In the genomic region with DNA sequence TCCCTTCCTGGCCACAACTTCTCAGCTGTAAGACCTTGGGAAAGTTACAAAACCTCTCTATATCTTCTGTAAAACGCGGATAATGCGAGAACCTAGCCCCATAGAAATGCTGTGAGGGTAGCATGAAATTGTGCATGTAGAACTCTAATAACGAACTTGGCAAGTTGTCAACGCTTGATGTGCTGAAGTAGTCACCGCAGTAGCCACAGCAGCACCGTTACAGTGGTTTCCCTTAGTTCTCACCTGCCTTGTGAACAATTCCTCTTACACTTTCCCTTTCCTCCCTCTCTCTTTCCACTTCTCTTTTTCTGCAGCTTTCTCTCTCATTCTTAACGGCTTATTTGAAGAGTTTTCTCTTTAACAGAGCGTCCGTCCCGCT, we compare ENCODE assay signal across 8 cellular contexts. TPM values are rescaled to one million over a fixed set of nuclear protein-coding genes. Genes with fewer than 3 reads are reported as not detected.
A peak's percentile ranks its signal among the peaks of the same experiment; 100 is the strongest.
DNase-seq lines count a peak whose midpoint lies in the region; ATAC-seq and TF ChIP-seq lines count a peak whose summit lies in the region.

No MANE protein-coding gene starts in this region.

- no peaks in the 10 kb centered on the region for H3K9me3 ChIP-seq in HUES6 (ENCODE audit: control insufficient read depth, insufficient read depth, low read depth, low read length)

- no peaks in the 10 kb centered on the region for H3K27me3 Mint-ChIP-seq in activated B cell treated with CpG ODN at 0.5 μM for 24 hours

- H3K27me3 ChIP-seq in HUES6 (ENCODE audit: control insufficient read depth, insufficient read depth, low read length) (peaks cover 19% of the 10 kb centered on the region), foreskin keratinocyte (no peaks in the 10 kb centered on the region)

- H3K4me1 Mint-ChIP-seq in activated B cell treated with CpG ODN at 0.5 μM for 24 hours = peaks cover 45% of the 10 kb centered on the region

- CTCF ChIA-PET in GM10248 (lab: Yijun Ruan, JAX) (interaction anchor here (1.1 to 4.5 kb wide), 7 partner anchors 11 to 182 kb away, joined by 3 to 30 read pairs (median 5); no protein-coding TSS in a partner anchor), activated B cell treated with CpG ODN at 0.5 μM for 24 hours (lab: Charles Lee) (interaction anchor here (0.6 kb wide), 1 partner anchor 211 kb away, joined by 3 read pairs; no protein-coding TSS in a partner anchor)

- DNase-seq in GM10248 (ENCODE audit: extremely low spot score) (peak; percentile 47), activated B cell treated with CpG ODN at 0.5 μM for 24 hours (no peak), foreskin keratinocyte (no peak), sciatic nerve (ENCODE audit: low spot score) (no peak), NCI-H2227 treated with DMSO at 0.1 percent for 48 hours (lab: John Stamatoyannopoulos, UW) (no peak), G401 (ENCODE audit: low spot score) (no peak)

- H3K36me3 Mint-ChIP-seq in activated B cell treated with CpG ODN at 0.5 μM for 24 hours (ENCODE audit: low read depth) = peaks cover 19% of the 10 kb centered on the region

- TF ChIP-seq CTCF in GM10248 (IDR thresholded peaks at IDR 0.05; ENCODE audit: control extremely low read depth, extremely low read depth, low read depth, missing control alignments) (no peak), activated B cell treated with CpG ODN at 0.5 μM for 24 hours (IDR thresholded peaks at IDR 0.05) (no peak), foreskin keratinocyte (conservative IDR thresholded peaks at IDR 0.05) (no peak)

- no peaks in the 10 kb centered on the region for H3K9me3 Mint-ChIP-seq in activated B cell treated with CpG ODN at 0.5 μM for 24 hours

- H3K9ac ChIP-seq in HUES6 (ENCODE audit: low read length) = no peak overlapping the region

- no peak overlapping the region for H3K27ac ChIP-seq in HUES6 (ENCODE audit: low read depth, low read length)
- H3K27ac ChIP-seq in foreskin keratinocyte = no peak overlapping the region

- H3K4me1 ChIP-seq in HUES6 (ENCODE audit: control insufficient read depth, insufficient read depth, low read length) (peaks cover 7% of the 10 kb centered on the region; the same call in 1 of the 2 replicates), foreskin keratinocyte (peaks cover 10% of the 10 kb centered on the region)

- peak; percentile 49 for ATAC-seq in GM21447 (IDR thresholded peaks at IDR 0.05; ENCODE audit: unreplicated experiment)
- ATAC-seq in activated B cell treated with CpG ODN at 0.5 μM for 24 hours (ENCODE audit: low read depth) = peak; percentile 31
- peak; percentile 55 for ATAC-seq in foreskin keratinocyte
- peak; percentile 19 for ATAC-seq in sciatic nerve

- intact Hi-C loops in activated B cell treated with CpG ODN at 0.5 μM for 24 hours (cut with micrococcal nuclease) = loop anchor here (1.0 kb wide), 2 partner anchors 149 to 402 kb away; partner anchors contain the start of gene RYBP
- intact Hi-C loops in sciatic nerve (cut with DNase I) = no loop called here

- peak overlapping the region; percentile 79 for H3K27ac Mint-ChIP-seq in activated B cell treated with CpG ODN at 0.5 μM for 24 hours

- in situ Hi-C loops in G401 (cut with HindIII; ENCODE audit: low sequenced_read_pairs) = no loop called here

- H3K36me3 ChIP-seq in HUES6 (ENCODE audit: control insufficient read depth, insufficient read depth, low read length) = no peaks in the 10 kb centered on the region

- peak overlapping the region; percentile 87 for H3K4me3 ChIP-seq in HUES6 (ENCODE audit: low read depth, low read length)

- H3K4me3 Mint-ChIP-seq in activated B cell treated with CpG ODN at 0.5 μM for 24 hours = peak overlapping the region; percentile 92

- POLR2A ChIA-PET in GM10248 (lab: Yijun Ruan, JAX) (no interaction called here), activated B cell treated with CpG ODN at 0.5 μM for 24 hours (lab: Charles Lee) (no interaction called here)

RNA-seq across cellular contexts. Expression of gene SHQ1, which starts 0.4 kb away (rescaled TPM):
- total RNA-seq in activated B cell treated with CpG ODN at 0.5 μM for 24 hours = 21.2 and 25.3 TPM in 2 replicates
- total RNA-seq in foreskin keratinocyte = 17.6 and 18.1 TPM in 2 replicates
- polyA plus RNA-seq in foreskin keratinocyte = 7.4 and 9.3 TPM in 2 replicates
- 16.2 TPM for total RNA-seq in sciatic nerve
- 28.9 and 32.0 TPM in 2 replicates for total RNA-seq in G401 (2014; rRNA removed; shearing (Covaris generic))

RNA-seq across cellular contexts. Expression of gene GXYLT2, which starts 39.2 kb away (rescaled TPM):
- total RNA-seq in activated B cell treated with CpG ODN at 0.5 μM for 24 hours (not detected in 2 replicates), foreskin keratinocyte (1.8 and 2.6 TPM in 2 replicates), sciatic nerve (22.7 TPM)
- 0.36 and 0.56 TPM in 2 replicates for polyA plus RNA-seq in foreskin keratinocyte
- total RNA-seq in G401 (2014; rRNA removed; shearing (Covaris generic)) = 10.3 and 13.9 TPM in 2 replicates
